Comparison of ENCODE assay signal across 8 cellular contexts in the genomic region with DNA sequence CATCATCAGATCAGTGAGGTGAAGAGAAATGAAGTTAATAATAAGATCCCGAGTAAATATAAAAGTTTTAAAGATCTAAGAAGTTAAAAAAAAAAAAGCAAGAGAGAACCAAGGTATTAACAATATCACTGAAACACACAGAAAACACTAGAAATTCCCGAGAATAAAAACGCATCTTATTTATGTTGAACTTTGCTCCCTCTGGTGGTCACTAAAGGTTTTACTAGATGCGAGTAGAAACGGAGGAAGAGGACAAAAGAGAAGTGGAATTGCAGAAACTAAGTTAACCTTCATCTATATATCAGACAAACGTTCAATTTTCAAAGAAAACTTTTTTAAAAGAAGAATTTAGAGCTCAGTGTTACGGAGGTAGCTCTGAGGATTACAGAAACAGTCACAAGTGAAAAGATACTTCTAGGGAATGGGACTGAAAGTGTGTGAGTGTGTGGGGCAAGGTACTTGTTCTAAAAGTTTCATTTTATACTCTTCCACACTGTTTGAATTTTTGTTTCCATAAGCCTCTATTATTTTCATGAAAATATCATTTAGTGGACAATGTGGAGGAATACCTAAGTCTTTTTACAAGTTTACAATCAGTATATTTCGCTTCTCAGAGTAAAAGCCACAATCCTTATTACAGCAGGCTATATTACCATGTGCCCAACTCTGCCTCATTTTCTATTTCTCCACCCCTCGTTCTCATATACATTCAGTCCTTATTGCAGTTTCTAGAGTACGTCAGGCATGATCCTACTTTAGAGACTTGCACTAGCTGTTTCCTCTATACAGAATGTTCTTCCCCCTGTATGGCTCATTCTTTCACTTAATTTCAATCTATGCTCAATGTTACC. TPM values are rescaled to one million over a fixed set of nuclear protein-coding genes. Genes with fewer than 3 reads are reported as not detected.
DNase-seq lines count a peak whose midpoint lies in the region; ATAC-seq and TF ChIP-seq lines count a peak whose summit lies in the region.

No MANE protein-coding gene starts in this region.

- DNase-seq in Daoy (ENCODE audit: low read depth) (peak; percentile 35), NCI-H1048 (lab: John Stamatoyannopoulos, UW) (peak; percentile 59), T-helper 17 cell (no peak), fibroblast of villous mesenchyme (ENCODE audit: low read depth) (peak; percentile 63), renal cortical epithelial cell (ENCODE audit: low read depth) (peak; percentile 68)

- H3K4me1 Mint-ChIP-seq in T-helper 17 cell = peaks cover 16% of the 10 kb centered on the region

- no peak overlapping the region for H3K27ac Mint-ChIP-seq in T-helper 17 cell

- H3K27me3 Mint-ChIP-seq in T-helper 17 cell = no peaks in the 10 kb centered on the region

- peak; percentile 93 for TF ChIP-seq CTCF in 22Rv1 (IDR thresholded peaks at IDR 0.05)
- TF ChIP-seq CTCF in fibroblast of villous mesenchyme (IDR thresholded peaks at IDR 0.05; ENCODE audit: insufficient read depth, low read depth, low read length) = peak; percentile 74

- no peak overlapping the region for H3K4me3 Mint-ChIP-seq in T-helper 17 cell

- peak; percentile 55 for ATAC-seq in T-helper 17 cell
- no peak for ATAC-seq in GM19328 (IDR thresholded peaks at IDR 0.05; ENCODE audit: unreplicated experiment)
- ATAC-seq in HG02763 (IDR thresholded peaks at IDR 0.05; ENCODE audit: unreplicated experiment) = no peak

- H3K4me3 ChIP-seq in fibroblast of villous mesenchyme (ENCODE audit: low read depth, low read length) = no peak overlapping the region

- H3K36me3 Mint-ChIP-seq in T-helper 17 cell (ENCODE audit: low read depth) = peaks cover 7% of the 10 kb centered on the region

- no peaks in the 10 kb centered on the region for H3K9me3 ChIP-seq in T-helper 17 cell (ENCODE audit: control insufficient read depth, low read length, poor library complexity, severe bottlenecking)

- no peak overlapping the region for H3K27ac ChIP-seq in 22Rv1

RNA-seq across cellular contexts. Expression of gene ACBD6, which starts 19.7 kb away (rescaled TPM):
- 58.7 and 71.8 TPM in 2 replicates for total RNA-seq in Daoy (2014; rRNA removed; shearing (Covaris generic))
- total RNA-seq in T-helper 17 cell (10 to 100 TPM; 28.9 to 33.1 TPM), fibroblast of villous mesenchyme (44.5 and 66.0 TPM in 2 replicates), renal cortical epithelial cell (41.0 and 44.3 TPM in 2 replicates)

Comparison
In these comparisons a context has a peak if more than half of its experiments do, and no peak if none do; other contexts are left out.
1. DNase-seq: peak in Daoy (single experiment), NCI-H1048 (single experiment), fibroblast of villous mesenchyme (single experiment) and renal cortical epithelial cell (single experiment); none in T-helper 17 cell (0 of 3).